Comparison of ENCODE assay signal across 10 cellular contexts in the genomic region with DNA sequence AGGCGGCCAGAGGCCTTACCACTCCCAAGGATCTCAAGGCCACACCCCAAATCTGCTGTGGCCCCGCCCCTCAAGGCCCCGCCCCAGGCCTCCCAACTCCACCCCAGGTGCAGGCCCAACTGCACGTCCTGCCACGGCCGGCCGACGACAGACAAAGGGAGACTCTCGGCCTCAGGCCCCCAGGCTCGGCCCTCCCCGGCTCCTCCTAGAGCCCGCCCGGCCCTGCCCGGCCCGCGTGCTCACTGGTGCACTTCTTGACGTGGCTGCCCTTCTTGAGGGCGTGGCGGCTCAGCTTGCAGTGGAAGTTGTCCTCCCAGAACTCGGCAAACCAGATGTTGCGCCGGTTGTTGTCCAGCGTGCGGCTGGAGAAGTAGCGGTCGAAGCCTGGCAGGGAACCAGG.
DNase-seq lines count a peak whose midpoint lies in the region; ATAC-seq and TF ChIP-seq lines count a peak whose summit lies in the region.
"Had no signal": no experiment of that assay in that cellular context is flagged by ENCODE, and none has a peak within 500 bp of the region (broad histone marks: within the 10 kb centered on the region; RNA-seq: fewer than 3 reads in every experiment).

No MANE protein-coding gene starts in this region.

- H3K4me1 ChIP-seq in transverse colon: peaks cover 0 to 7% (median 2%) of the 10 kb centered on the region in 4 donors
- H3K4me1 ChIP-seq: right lobe of liver had no signal

- no peaks in the 10 kb centered on the region for H3K27me3 ChIP-seq in WERI-Rb-1 (ENCODE audit: insufficient read depth, low read depth, severe bottlenecking)
- no peaks in the 10 kb centered on the region for H3K27me3 ChIP-seq in transverse colon
- H3K27me3 ChIP-seq: right lobe of liver had no signal

- TF ChIP-seq EP300 in transverse colon (IDR thresholded peaks at IDR 0.05; ENCODE audit: low read depth): no peak

- peaks cover 32% of the 10 kb centered on the region for H3K36me3 ChIP-seq in WERI-Rb-1
- no peaks in the 10 kb centered on the region for H3K36me3 ChIP-seq in transverse colon
- H3K36me3 ChIP-seq: right lobe of liver had no signal

- H3K9me3 ChIP-seq in WERI-Rb-1 (ENCODE audit: severe bottlenecking) (no peaks in the 10 kb centered on the region), transverse colon (no peaks in the 10 kb centered on the region)
- H3K9me3 ChIP-seq: right lobe of liver had no signal

- intact Hi-C loops in transverse colon (cut with DNase I; ENCODE audit: low total_unique reads): loop anchor here (5.0 kb wide), 1 partner anchor 96 kb away; no protein-coding TSS in a partner anchor

- DNase-seq in activated T-cell treated with anti-CD3 and anti-CD28 coated beads for 48 hours (ENCODE audit: low read depth): peak; percentile 17
- DNase-seq in activated T-cell treated with anti-CD3 and anti-CD28 coated beads, Interleukin-2, amount 50 U/mL, for 1 hour: no peak
- peak; percentile 90 for DNase-seq in WERI-Rb-1
- DNase-seq in iPS-NIHi11 (ENCODE audit: low spot score): peak; percentile 94
- DNase-seq in transverse colon: peak; percentile 77
- DNase-seq in activated effector memory CD4-positive, alpha-beta T cell treated with anti-CD3 and anti-CD28 coated beads, Interleukin-2, amount 50 U/mL, for 16 hours: no peak
- DNase-seq: COR-L47, right lobe of liver had no signal

- WGBS in transverse colon (ENCODE audit: low coverage in 1 of 2), 2 donors: 40% methylated on average over 21 of the region's 26 CpGs; no CpG with 5 or more reads in 1 of the 2 donors

- ATAC-seq in GM21529 (IDR thresholded peaks at IDR 0.05; ENCODE audit: unreplicated experiment) (no peak), HG03565 (IDR thresholded peaks at IDR 0.05; ENCODE audit: unreplicated experiment) (no peak)

- TF ChIP-seq POLR2A in transverse colon (IDR thresholded peaks at IDR 0.05): no peak

- no peak for TF ChIP-seq CTCF in WERI-Rb-1 (IDR thresholded peaks at IDR 0.05; ENCODE audit: low read depth, low read length)
- no peak for TF ChIP-seq CTCF in transverse colon (IDR thresholded peaks at IDR 0.05)

- H3K27ac ChIP-seq in WERI-Rb-1 (peak overlapping the region; percentile 52), transverse colon (peak overlapping the region in 2 of 4 donors; percentile 4 to 13)
- H3K27ac ChIP-seq: right lobe of liver had no signal

- in situ Hi-C loops in transverse colon (cut with MboI; ENCODE audit: low pct_ligation_motif_present in 1 of 4, low pct_unique_long_range_greater_than_20kb in 1 of 4, low sequenced_read_pairs in 3 of 4): loop anchor here in 1 of 4 donors (10.0 kb wide), 1 partner anchor 98 kb away; no protein-coding TSS in a partner anchor

- H3K4me3 ChIP-seq in WERI-Rb-1 (ENCODE audit: low read depth, low read length) (no peak overlapping the region), transverse colon (peak overlapping the region in 1 of 4 donors; percentile 3)
- H3K4me3 ChIP-seq: right lobe of liver had no signal

Comparison
In these comparisons a context has a peak if more than half of its experiments do, and no peak if none do; other contexts are left out.
1. DNase-seq: peak in activated T-cell treated with anti-CD3 and anti-CD28 coated beads for 48 hours (single experiment), WERI-Rb-1 (single experiment), iPS-NIHi11 (single experiment) and transverse colon (single experiment); none in activated T-cell treated with anti-CD3 and anti-CD28 coated beads, Interleukin-2, amount 50 U/mL, for 1 hour (single experiment) and activated effector memory CD4-positive, alpha-beta T cell treated with anti-CD3 and anti-CD28 coated beads, Interleukin-2, amount 50 U/mL, for 16 hours (single experiment).